In genomic region chr9:23041466-23041865, GRCh38 we compare ENCODE assay signal across 18 cellular contexts.
A peak's percentile ranks its signal among the peaks of the same experiment; 100 is the strongest.
DNase-seq lines count a peak whose midpoint lies in the region; ATAC-seq, FAIRE-seq and TF ChIP-seq lines count a peak whose summit lies in the region.
"Had no signal": no experiment of that assay in that cellular context is flagged by ENCODE, and none has a peak within 500 bp of the region (broad histone marks: within the 10 kb centered on the region; RNA-seq: fewer than 3 reads in every experiment).

No MANE protein-coding gene starts in this region.

- in situ Hi-C loops in gastrocnemius medialis (cut with MboI; ENCODE audit: low sequenced_read_pairs in 4 of 4): loop anchor here in 2 of 4 donors (25.0 kb wide), 1 partner anchor 104 kb away; no protein-coding TSS in a partner anchor

- no peak overlapping the region for H3K4me3 Mint-ChIP-seq in neural crest cell
- H3K4me3 Mint-ChIP-seq: CD8-positive, alpha-beta T cell; H9 had no signal

- no peaks in the 10 kb centered on the region for H3K36me3 Mint-ChIP-seq in neural crest cell (ENCODE audit: low read depth)
- H3K36me3 Mint-ChIP-seq: CD8-positive, alpha-beta T cell had no signal

- TF ChIP-seq POLR2A in gastrocnemius medialis (IDR thresholded peaks at IDR 0.05): no peak

- no peaks in the 10 kb centered on the region for H3K4me1 ChIP-seq in gastrocnemius medialis
- H3K4me1 ChIP-seq: BLaER1 had no signal

- H3K36me3 ChIP-seq in bronchial epithelial cell (ENCODE audit: control insufficient read depth, insufficient read depth, low read length) (no peaks in the 10 kb centered on the region), gastrocnemius medialis (no peaks in the 10 kb centered on the region)
- H3K36me3 ChIP-seq: BLaER1 had no signal

- intact Hi-C loops in gastrocnemius medialis (cut with DNase I; ENCODE audit: low total_unique reads): no loop called here

- TF ChIP-seq CTCF in bronchial epithelial cell (IDR thresholded peaks at IDR 0.05; ENCODE audit: insufficient read depth, low read length, severe bottlenecking) (no peak), neural crest cell (conservative IDR thresholded peaks at IDR 0.05) (no peak), gastrocnemius medialis (IDR thresholded peaks at IDR 0.05 in 4 of 5, conservative IDR thresholded peaks at IDR 0.05 in 1 of 5) (no peak)

- DNase-seq in NCI-H146 (lab: John Stamatoyannopoulos, UW) (peak; percentile 33), NCI-H146 treated with DMSO at 0.1 percent for 48 hours (lab: John Stamatoyannopoulos, UW; ENCODE audit: unreplicated experiment) (no peak), bronchial epithelial cell (ENCODE audit: low read depth) (peak; percentile 67), neural crest cell (ENCODE audit: low read depth, low spot score) (no peak), COLO668 (lab: John Stamatoyannopoulos, UW; ENCODE audit: unreplicated experiment) (no peak), nucleus accumbens (lab: John Stamatoyannopoulos, UW) (no peak), gastrocnemius medialis (no peak)
- DNase-seq: 8988T; CD8-positive, alpha-beta T cell; COR-L47; DMS 273 treated with DMSO at 0.1 percent for 48 hours; DMS53; DND-41; EL; H9 had no signal

- no peaks in the 10 kb centered on the region for H3K4me1 Mint-ChIP-seq in neural crest cell

- no peaks in the 10 kb centered on the region for H3K9me3 ChIP-seq in gastrocnemius medialis
- H3K9me3 ChIP-seq: BLaER1 had no signal

- no peak for FAIRE-seq in bronchial epithelial cell (lab: Jason Lieb, UNC)
- FAIRE-seq: GM12878, H1 had no signal

- ATAC-seq in gastrocnemius medialis: no peak
- ATAC-seq: CD8-positive, alpha-beta T cell; GM12878 had no signal

- H3K4me3 ChIP-seq in bronchial epithelial cell (ENCODE audit: low read depth, low read length) (no peak overlapping the region), gastrocnemius medialis (no peak overlapping the region)
- H3K4me3 ChIP-seq: BLaER1, GM12878 had no signal

- no peak overlapping the region for H3K27ac ChIP-seq in gastrocnemius medialis
- H3K27ac ChIP-seq: BLaER1 had no signal

- peak overlapping the region; percentile 58 for H3K27ac Mint-ChIP-seq in neural crest cell (ENCODE audit: unreplicated experiment)
- H3K27ac Mint-ChIP-seq: CD8-positive, alpha-beta T cell; H9 had no signal

- no peaks in the 10 kb centered on the region for H3K27me3 Mint-ChIP-seq in neural crest cell (ENCODE audit: low read depth)

- H3K9me3 Mint-ChIP-seq in neural crest cell: peaks cover 3% of the 10 kb centered on the region
- H3K9me3 Mint-ChIP-seq: H9 had no signal

- H3K27me3 ChIP-seq in bronchial epithelial cell (ENCODE audit: control insufficient read depth, insufficient read depth, low read length) (no peaks in the 10 kb centered on the region), gastrocnemius medialis (no peaks in the 10 kb centered on the region)
- H3K27me3 ChIP-seq: BLaER1 had no signal

Comparison
In these comparisons a context has a peak if more than half of its experiments do, and no peak if none do; other contexts are left out.
1. DNase-seq: peak in NCI-H146 (single experiment) and bronchial epithelial cell (single experiment); none in NCI-H146 treated with DMSO at 0.1 percent for 48 hours (single experiment), neural crest cell (single experiment), COLO668 (single experiment), nucleus accumbens (0 of 56) and gastrocnemius medialis (0 of 2).